In genomic region chr6:35370124-35370741, GRCh38 we compare ENCODE assay signal across 8 cellular contexts. TPM values are rescaled to one million over a fixed set of nuclear protein-coding genes. Genes with fewer than 3 reads are reported as not detected.
DNase-seq lines count a peak whose midpoint lies in the region; ATAC-seq lines count a peak whose summit lies in the region.

No MANE protein-coding gene starts in this region.

- peak overlapping the region; percentile 82 for H3K27ac ChIP-seq in BLaER1

- H3K4me3 ChIP-seq in BLaER1, result peak overlapping the region; percentile 16
- H3K4me3 ChIP-seq in skeletal muscle cell (ENCODE audit: low read depth, low read length), result no peak overlapping the region

- H3K9me3 ChIP-seq in BLaER1, result no peaks in the 10 kb centered on the region

- H3K27me3 ChIP-seq in BLaER1, result no peaks in the 10 kb centered on the region

- DNase-seq in OCI-M2 (lab: John Stamatoyannopoulos, UW; ENCODE audit: unreplicated experiment) (peak; percentile 35), cardiac septum (ENCODE audit: low spot score) (peak; percentile 89), skeletal muscle cell (ENCODE audit: low read depth) (peak; percentile 98), DMS 273 treated with DMSO at 0.1 percent for 48 hours (lab: John Stamatoyannopoulos, UW) (no peak)
- DNase-seq in activated naive CD4-positive, alpha-beta T cell treated with anti-CD3 and anti-CD28 coated beads, Interleukin-2, amount 50 U/mL, for 16 hours, result peak; percentile 21

- peak overlapping the region; percentile 94 for H3K4me2 ChIP-seq in BLaER1

- peaks cover 47% of the 10 kb centered on the region for H3K4me1 ChIP-seq in BLaER1

- H3K9ac ChIP-seq in BLaER1, result peak overlapping the region; percentile 70

- intact Hi-C loops in cardiac septum (cut with DNase I), result no loop called here

- H3K36me3 ChIP-seq in BLaER1, result peaks cover 18% of the 10 kb centered on the region

- ATAC-seq in GM21825 (IDR thresholded peaks at IDR 0.05; ENCODE audit: unreplicated experiment) (peak; percentile 60), HG03097 (IDR thresholded peaks at IDR 0.05; ENCODE audit: low FRiP score, unreplicated experiment) (no peak)

- no peaks in the 10 kb centered on the region; the same call in 1 of the 2 replicates for H4K20me1 ChIP-seq in BLaER1

RNA-seq across cellular contexts. Expression of gene PPARD, which starts 27.9 kb away (rescaled TPM):
- total RNA-seq in cardiac septum, result 19.0 TPM
